ENCODE assay signal across 8 cellular contexts in the genomic region with DNA sequence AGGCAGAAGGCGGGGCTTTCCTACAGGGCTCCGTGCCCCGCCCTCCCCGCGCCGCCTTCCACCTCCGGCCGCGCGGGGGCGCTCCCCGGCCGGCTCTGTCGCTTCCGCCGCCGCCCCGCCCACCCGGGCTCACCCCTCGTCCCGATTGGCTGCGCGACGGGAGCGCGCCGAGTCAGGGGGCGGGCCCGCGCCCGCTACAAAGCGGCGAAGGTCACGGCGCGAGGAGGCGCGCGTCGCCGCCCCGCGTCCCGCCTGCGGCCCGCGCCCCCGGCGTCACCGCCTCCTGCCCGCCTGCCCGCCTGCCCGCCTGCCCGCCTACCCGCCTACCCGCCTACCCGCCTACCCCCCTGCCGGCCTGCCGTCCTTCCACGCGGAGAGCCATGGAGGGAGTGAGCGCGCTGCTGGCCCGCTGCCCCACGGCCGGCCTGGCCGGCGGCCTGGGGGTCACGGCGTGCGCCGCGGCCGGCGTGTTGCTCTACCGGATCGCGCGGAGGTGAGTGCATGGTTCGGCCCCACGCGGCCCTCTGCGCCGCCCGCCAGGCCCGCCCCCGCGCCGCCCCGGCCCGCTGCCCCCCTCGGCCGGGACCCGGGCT. TPM values are rescaled to one million over a fixed set of nuclear protein-coding genes. Genes with fewer than 3 reads are reported as not detected.
A peak's percentile ranks its signal among the peaks of the same experiment; 100 is the strongest.
DNase-seq lines count a peak whose midpoint lies in the region; ATAC-seq and TF ChIP-seq lines count a peak whose summit lies in the region.

A gene with protein sequence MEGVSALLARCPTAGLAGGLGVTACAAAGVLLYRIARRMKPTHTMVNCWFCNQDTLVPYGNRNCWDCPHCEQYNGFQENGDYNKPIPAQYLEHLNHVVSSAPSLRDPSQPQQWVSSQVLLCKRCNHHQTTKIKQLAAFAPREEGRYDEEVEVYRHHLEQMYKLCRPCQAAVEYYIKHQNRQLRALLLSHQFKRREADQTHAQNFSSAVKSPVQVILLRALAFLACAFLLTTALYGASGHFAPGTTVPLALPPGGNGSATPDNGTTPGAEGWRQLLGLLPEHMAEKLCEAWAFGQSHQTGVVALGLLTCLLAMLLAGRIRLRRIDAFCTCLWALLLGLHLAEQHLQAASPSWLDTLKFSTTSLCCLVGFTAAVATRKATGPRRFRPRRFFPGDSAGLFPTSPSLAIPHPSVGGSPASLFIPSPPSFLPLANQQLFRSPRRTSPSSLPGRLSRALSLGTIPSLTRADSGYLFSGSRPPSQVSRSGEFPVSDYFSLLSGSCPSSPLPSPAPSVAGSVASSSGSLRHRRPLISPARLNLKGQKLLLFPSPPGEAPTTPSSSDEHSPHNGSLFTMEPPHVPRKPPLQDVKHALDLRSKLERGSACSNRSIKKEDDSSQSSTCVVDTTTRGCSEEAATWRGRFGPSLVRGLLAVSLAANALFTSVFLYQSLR (plus strand): TSS at position 361 of the 593 bp plus-strand sequence. CDS start 20 bp downstream, at position 381.

- TF ChIP-seq CTCF in choroid plexus epithelial cell (conservative IDR thresholded peaks at IDR 0.05; ENCODE audit: low read depth, low read length): peak; percentile 44

- intact Hi-C loops in left colon (cut with DNase I, micrococcal nuclease): no loop called here

- peak; percentile 66 for ATAC-seq in GM18907 (IDR thresholded peaks at IDR 0.05; ENCODE audit: unreplicated experiment)
- ATAC-seq in HG03159 (IDR thresholded peaks at IDR 0.05; ENCODE audit: unreplicated experiment): peak; percentile 65
- peak; percentile 92 for ATAC-seq in left colon

- DNase-seq in AG08396 (ENCODE audit: low spot score) (peak; percentile 99), NCI-H226 (peak; percentile 84), choroid plexus epithelial cell (ENCODE audit: low read depth) (peak; percentile 88), left colon (peak; percentile 90 to 96)
- peak; percentile 92 to 93 for DNase-seq in activated CD4-positive, alpha-beta T cell treated with anti-CD3 and anti-CD28 coated beads for 24 hours (ENCODE audit: low read depth in 2 of 2)
- peak; percentile 93 to 96 for DNase-seq in stimulated activated CD4-positive, alpha-beta T cell treated with anti-CD3 and anti-CD28 coated beads, Interleukin-1b, Interleukin-23, amount 100 ng/mL, for 4 hours (ENCODE audit: low read depth in 2 of 2)

- peak within 1 kb of the TSS; percentile 62 for H3K4me3 ChIP-seq in choroid plexus epithelial cell (ENCODE audit: low read depth, low read length)

RNA-seq across cellular contexts. Expression of the gene that starts here (rescaled TPM):
- 1 to 10 TPM; 6.0 to 9.6 TPM for total RNA-seq in left colon

Comparison
In these comparisons a context has a peak if more than half of its experiments do, and no peak if none do; other contexts are left out.
1. Peak in every context shown above with its lines: DNase-seq, ATAC-seq and H3K4me3 ChIP-seq.